Comparison of ENCODE assay signal across 9 cellular contexts in the genomic region with DNA sequence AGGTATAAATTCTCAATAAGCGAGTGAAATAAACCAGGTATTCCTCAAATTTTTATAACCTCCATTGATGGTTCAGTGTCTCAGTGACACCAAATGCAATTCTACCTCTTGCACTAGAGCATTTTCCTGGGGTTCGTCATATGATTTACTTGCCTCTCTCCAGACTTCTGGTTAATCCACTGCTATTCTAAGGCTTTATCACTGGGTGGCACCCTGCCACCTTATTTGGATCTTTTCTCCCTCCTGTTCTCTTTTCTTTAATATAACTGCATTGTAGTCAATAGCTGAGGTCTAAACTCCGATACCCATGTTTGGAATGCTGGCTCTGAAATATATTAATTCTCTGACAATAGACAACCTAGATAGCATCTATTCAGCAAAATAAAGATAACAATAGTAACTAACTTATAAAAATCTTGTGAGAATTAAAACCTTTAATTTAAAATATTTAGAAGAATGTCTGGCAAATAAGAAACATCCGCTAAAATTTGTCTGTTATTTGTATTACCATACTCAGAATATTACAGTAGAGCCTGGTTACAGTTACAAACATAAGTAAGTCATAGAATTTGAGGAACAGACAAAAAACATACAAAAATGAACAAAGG.
DNase-seq lines count a peak whose midpoint lies in the region; ATAC-seq and TF ChIP-seq lines count a peak whose summit lies in the region.
"Had no signal": no experiment of that assay in that cellular context is flagged by ENCODE, and none has a peak within 500 bp of the region (broad histone marks: within the 10 kb centered on the region; RNA-seq: fewer than 3 reads in every experiment).

No MANE protein-coding gene starts in this region.

- no peaks in the 10 kb centered on the region for H3K9me3 ChIP-seq in Peyer's patch

- no peaks in the 10 kb centered on the region for H3K36me3 ChIP-seq in Peyer's patch

- no peak overlapping the region for H3K4me3 ChIP-seq in Peyer's patch

- H3K4me1 ChIP-seq in Peyer's patch = no peaks in the 10 kb centered on the region
- H3K4me1 ChIP-seq: parathyroid adenoma had no signal

- POLR2A ChIA-PET in activated CD4-positive, alpha-beta memory T cell treated with anti-CD3 and anti-CD28 coated beads for 36 hours (lab: Charles Lee) = no interaction called here

- ATAC-seq in GM21786 (IDR thresholded peaks at IDR 0.05; ENCODE audit: unreplicated experiment) (peak; percentile 54), GM21390 (IDR thresholded peaks at IDR 0.05; ENCODE audit: unreplicated experiment) (no peak)

- peak; percentile 82 for DNase-seq in NCI-H146 treated with DMSO at 0.1 percent for 48 hours (lab: John Stamatoyannopoulos, UW; ENCODE audit: unreplicated experiment)
- peak; percentile 19 for DNase-seq in SW480 (ENCODE audit: low spot score)
- peak; percentile 0 for DNase-seq in hepatic stellate cell (ENCODE audit: low spot score)
- DNase-seq in activated CD4-positive, alpha-beta memory T cell treated with anti-CD3 and anti-CD28 coated beads for 36 hours = no peak
- DNase-seq in Peyer's patch = no peak
- DNase-seq in T-helper 2 cell treated with Interferon-gamma antibody and Interleukin-4, amounts not matched to agents 5 μg/mL and 100 μg/mL, for 36 hours (ENCODE audit: low spot score) = no peak

- no peaks in the 10 kb centered on the region for H3K9me3 Mint-ChIP-seq in activated CD4-positive, alpha-beta memory T cell treated with anti-CD3 and anti-CD28 coated beads for 36 hours
- no peaks in the 10 kb centered on the region for H3K9me3 Mint-ChIP-seq in T-helper 2 cell treated with Interferon-gamma antibody and Interleukin-4, amounts not matched to agents 5 μg/mL and 100 μg/mL, for 36 hours

- intact Hi-C loops in activated CD4-positive, alpha-beta memory T cell treated with anti-CD3 and anti-CD28 coated beads for 36 hours (cut with micrococcal nuclease) = no loop called here

- no peak for TF ChIP-seq POLR2A in Peyer's patch (IDR thresholded peaks at IDR 0.05)

- no peak overlapping the region for H3K4me3 Mint-ChIP-seq in activated CD4-positive, alpha-beta memory T cell treated with anti-CD3 and anti-CD28 coated beads for 36 hours
- no peak overlapping the region for H3K4me3 Mint-ChIP-seq in T-helper 2 cell treated with Interferon-gamma antibody and Interleukin-4, amounts not matched to agents 5 μg/mL and 100 μg/mL, for 36 hours

- H3K27ac ChIP-seq in Peyer's patch = no peak overlapping the region
- H3K27ac ChIP-seq: parathyroid adenoma had no signal

- H3K27me3 ChIP-seq in Peyer's patch = no peaks in the 10 kb centered on the region

- no peak overlapping the region for H3K27ac Mint-ChIP-seq in activated CD4-positive, alpha-beta memory T cell treated with anti-CD3 and anti-CD28 coated beads for 36 hours
- no peak overlapping the region for H3K27ac Mint-ChIP-seq in T-helper 2 cell treated with Interferon-gamma antibody and Interleukin-4, amounts not matched to agents 5 μg/mL and 100 μg/mL, for 36 hours

- peak in 3 of 6 experiments; percentile 33 to 49 (median 39) for TF ChIP-seq CTCF in Peyer's patch (IDR thresholded peaks at IDR 0.05)

- H3K27me3 Mint-ChIP-seq in activated CD4-positive, alpha-beta memory T cell treated with anti-CD3 and anti-CD28 coated beads for 36 hours = no peaks in the 10 kb centered on the region
- H3K27me3 Mint-ChIP-seq in T-helper 2 cell treated with Interferon-gamma antibody and Interleukin-4, amounts not matched to agents 5 μg/mL and 100 μg/mL, for 36 hours (ENCODE audit: low read depth) = no peaks in the 10 kb centered on the region

- H3K4me1 Mint-ChIP-seq in activated CD4-positive, alpha-beta memory T cell treated with anti-CD3 and anti-CD28 coated beads for 36 hours (ENCODE audit: low read depth) = no peaks in the 10 kb centered on the region
- no peaks in the 10 kb centered on the region for H3K4me1 Mint-ChIP-seq in T-helper 2 cell treated with Interferon-gamma antibody and Interleukin-4, amounts not matched to agents 5 μg/mL and 100 μg/mL, for 36 hours (ENCODE audit: low read depth)

- CTCF ChIA-PET in activated CD4-positive, alpha-beta memory T cell treated with anti-CD3 and anti-CD28 coated beads for 36 hours (lab: Charles Lee) = no interaction called here

- no peaks in the 10 kb centered on the region for H3K36me3 Mint-ChIP-seq in activated CD4-positive, alpha-beta memory T cell treated with anti-CD3 and anti-CD28 coated beads for 36 hours
- H3K36me3 Mint-ChIP-seq in T-helper 2 cell treated with Interferon-gamma antibody and Interleukin-4, amounts not matched to agents 5 μg/mL and 100 μg/mL, for 36 hours (ENCODE audit: low read depth) = no peaks in the 10 kb centered on the region

Comparison
In these comparisons a context has a peak if more than half of its experiments do, and no peak if none do; other contexts are left out.
1. DNase-seq: peak in NCI-H146 treated with DMSO at 0.1 percent for 48 hours (single experiment), SW480 (single experiment) and hepatic stellate cell (single experiment); none in activated CD4-positive, alpha-beta memory T cell treated with anti-CD3 and anti-CD28 coated beads for 36 hours (single experiment), Peyer's patch (0 of 3) and T-helper 2 cell treated with Interferon-gamma antibody and Interleukin-4, amounts not matched to agents 5 μg/mL and 100 μg/mL, for 36 hours (single experiment).